9 cellular contexts compared by ENCODE assay signal in genomic region chr5:173782671-173783101, GRCh38.
DNase-seq lines count a peak whose midpoint lies in the region; ATAC-seq and TF ChIP-seq lines count a peak whose summit lies in the region.
"Had no signal": no experiment of that assay in that cellular context is flagged by ENCODE, and none has a peak within 500 bp of the region (broad histone marks: within the 10 kb centered on the region; RNA-seq: fewer than 3 reads in every experiment).

No MANE protein-coding gene starts in this region.

- TF ChIP-seq RAD21 in liver (IDR thresholded peaks at IDR 0.05), result no peak

- H3K9me3 ChIP-seq in liver (ENCODE audit: control insufficient read depth in 4 of 4, low read length in 3 of 4) (no peaks in the 10 kb centered on the region), upper lobe of left lung (no peaks in the 10 kb centered on the region)
- H3K9me3 ChIP-seq: BE2C had no signal

- 83% methylated on average over 4 of the region's 4 CpGs for WGBS in liver
- WGBS in upper lobe of left lung, 2 donors, result 65 to 85% methylated on average over 4 of the region's 4 CpGs

- no peak overlapping the region for H3K4me3 Mint-ChIP-seq in activated naive CD4-positive, alpha-beta T cell treated with anti-CD3 and anti-CD28 coated beads for 36 hours

- DNase-seq in activated naive CD4-positive, alpha-beta T cell treated with anti-CD3 and anti-CD28 coated beads for 36 hours, result no peak
- no peak for DNase-seq in activated naive CD4-positive, alpha-beta T cell (lab: John Stamatoyannopoulos, UW)
- no peak for DNase-seq in upper lobe of left lung
- no peak for DNase-seq in COR-L47 (lab: John Stamatoyannopoulos, UW)
- DNase-seq in DMS153 (lab: John Stamatoyannopoulos, UW), result no peak

- H3K36me3 Mint-ChIP-seq in activated naive CD4-positive, alpha-beta T cell treated with anti-CD3 and anti-CD28 coated beads for 36 hours (ENCODE audit: low read depth), result no peaks in the 10 kb centered on the region

- H3K27me3 ChIP-seq in liver (ENCODE audit: control insufficient read depth in 4 of 4, insufficient read depth in 4 of 4, low read length in 3 of 4), result no peaks in the 10 kb centered on the region
- H3K27me3 ChIP-seq in upper lobe of left lung, result no peaks in the 10 kb centered on the region
- H3K27me3 ChIP-seq: BE2C had no signal

- CTCF ChIA-PET in activated naive CD4-positive, alpha-beta T cell treated with anti-CD3 and anti-CD28 coated beads for 36 hours (lab: Charles Lee), result no interaction called here

- H3K27me3 Mint-ChIP-seq in activated naive CD4-positive, alpha-beta T cell treated with anti-CD3 and anti-CD28 coated beads for 36 hours (ENCODE audit: low read depth), result no peaks in the 10 kb centered on the region

- TF ChIP-seq EP300 in upper lobe of left lung (IDR thresholded peaks at IDR 0.05), result no peak

- intact Hi-C loops in activated naive CD4-positive, alpha-beta T cell treated with anti-CD3 and anti-CD28 coated beads for 36 hours (cut with micrococcal nuclease), result loop anchor here (1.0 to 5.0 kb wide), 3 partner anchors 106 to 165 kb away; partner anchors contain the start of genes BOD1 and CPEB4

- H3K4me1 ChIP-seq in liver (ENCODE audit: control insufficient read depth in 4 of 4, insufficient read depth in 4 of 4, low read length in 3 of 4), result peaks cover 0 to 9% (median 3%) of the 10 kb centered on the region in 4 donors
- peaks cover 20 to 28% (median 26%) of the 10 kb centered on the region in 4 donors for H3K4me1 ChIP-seq in upper lobe of left lung

- TF ChIP-seq POLR2A in upper lobe of left lung (IDR thresholded peaks at IDR 0.05), result no peak

- TF ChIP-seq CTCF in liver (IDR thresholded peaks at IDR 0.05; ENCODE audit: low read depth, low read length, missing input control) (no peak), upper lobe of left lung (IDR thresholded peaks at IDR 0.05) (no peak)

- peaks cover 31% of the 10 kb centered on the region for H3K4me1 Mint-ChIP-seq in activated naive CD4-positive, alpha-beta T cell treated with anti-CD3 and anti-CD28 coated beads for 36 hours (ENCODE audit: low read depth)

- no peak overlapping the region for H3K4me3 ChIP-seq in liver (ENCODE audit: low read depth in 1 of 3, low read length in 3 of 3)
- H3K4me3 ChIP-seq in upper lobe of left lung, result no peak overlapping the region

- no peak overlapping the region for H3K9ac ChIP-seq in liver (ENCODE audit: low read depth in 1 of 2, low read length in 2 of 2)

- no peaks in the 10 kb centered on the region for H3K9me3 Mint-ChIP-seq in activated naive CD4-positive, alpha-beta T cell treated with anti-CD3 and anti-CD28 coated beads for 36 hours

- ATAC-seq in upper lobe of left lung (ENCODE audit: low FRiP score in 2 of 2), result no peak
- ATAC-seq in HG02588 (IDR thresholded peaks at IDR 0.05; ENCODE audit: unreplicated experiment), result no peak

- H3K36me3 ChIP-seq in liver (ENCODE audit: control insufficient read depth in 4 of 4, insufficient read depth in 3 of 4, low read depth in 1 of 4, low read length in 3 of 4) (peaks cover 0 to 4% (median 0%) of the 10 kb centered on the region in 4 donors), upper lobe of left lung (no peaks in the 10 kb centered on the region)
- H3K36me3 ChIP-seq: BE2C had no signal

- peak overlapping the region; percentile 86 for H3K27ac Mint-ChIP-seq in activated naive CD4-positive, alpha-beta T cell treated with anti-CD3 and anti-CD28 coated beads for 36 hours

- peak overlapping the region; percentile 82 for H3K27ac ChIP-seq in angular gyrus (ENCODE audit: low read depth, low read length)
- H3K27ac ChIP-seq in liver (ENCODE audit: low read depth in 1 of 2, low read length in 2 of 2), result peak overlapping the region; percentile 19 to 52
- H3K27ac ChIP-seq in upper lobe of left lung, result peak overlapping the region; percentile 77 to 85 (median 83)

TF ChIP-seq in liver, 16 proteins besides CTCF, POLR2A, EP300 and RAD21:
- TF ChIP-seq FOXA1 (IDR thresholded peaks at IDR 0.05) (no peak), FOXA2 (IDR thresholded peaks at IDR 0.05) (no peak), ZBTB33 (IDR thresholded peaks at IDR 0.05) (no peak), ATF3 (IDR thresholded peaks at IDR 0.05) (no peak), SP1 (IDR thresholded peaks at IDR 0.05) (no peak)
